ENCODE assay signal across 7 cellular contexts in the genomic region with DNA sequence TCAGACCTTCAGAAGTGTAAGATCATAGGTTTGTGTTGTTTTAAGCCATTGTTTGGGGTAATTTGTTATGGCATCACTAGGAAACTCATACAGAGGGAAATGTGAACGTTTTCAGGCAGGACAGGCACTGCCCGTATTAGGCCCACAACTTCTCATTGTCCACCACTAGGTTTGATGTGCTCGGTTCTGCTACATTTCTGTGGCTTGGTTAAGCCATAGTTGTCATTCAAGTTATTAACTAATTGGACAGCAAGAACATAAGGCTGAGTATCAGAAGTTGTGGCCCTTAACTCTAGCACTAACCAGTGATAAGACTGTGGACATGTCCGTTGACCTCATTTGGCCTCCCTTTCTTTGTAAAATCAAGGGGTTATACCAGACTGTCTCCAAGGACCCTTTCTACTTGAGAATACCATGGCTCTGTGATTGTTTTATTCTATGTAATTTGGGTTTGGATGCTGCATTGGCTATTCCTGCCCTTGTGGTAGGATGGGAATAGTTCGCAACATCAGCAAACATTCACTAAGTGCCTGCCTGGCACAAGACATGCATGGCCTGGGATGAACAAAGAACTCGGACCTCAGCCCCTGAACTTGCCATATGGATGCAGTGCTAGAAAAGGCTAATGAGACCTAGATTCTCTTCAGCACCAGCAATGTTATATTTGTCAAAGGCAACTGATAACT.
"Had no signal": no experiment of that assay in that cellular context is flagged by ENCODE, and none has a peak within 500 bp of the region (broad histone marks: within the 10 kb centered on the region; RNA-seq: fewer than 3 reads in every experiment).

No MANE protein-coding gene starts in this region.

- H3K9ac ChIP-seq: KMS-11 had no signal

- H3K27ac ChIP-seq: HL-60, KMS-11 had no signal

- H3K4me2 ChIP-seq: KMS-11 had no signal

- ATAC-seq: HepG2 had no signal

- FAIRE-seq: HepG2, HTR-8/SVneo had no signal

- DNase-seq: IMR-90, KBM-7, KG1 had no signal
